18 cellular contexts compared by ENCODE assay signal in genomic region chr21:26047279-26047967, GRCh38.
A peak's percentile ranks its signal among the peaks of the same experiment; 100 is the strongest.
DNase-seq lines count a peak whose midpoint lies in the region; ATAC-seq and TF ChIP-seq lines count a peak whose summit lies in the region.
"Had no signal": no experiment of that assay in that cellular context is flagged by ENCODE, and none has a peak within 500 bp of the region (broad histone marks: within the 10 kb centered on the region; RNA-seq: fewer than 3 reads in every experiment).

No MANE protein-coding gene starts in this region.

- no peaks in the 10 kb centered on the region for H3K9me3 ChIP-seq in body of pancreas
- H3K9me3 ChIP-seq: MG63 had no signal

- peak overlapping the region in 2 of 4 donors; percentile 1 to 67 for H3K27ac ChIP-seq in body of pancreas

- intact Hi-C loops in body of pancreas (cut with DNase I), result no loop called here

- H3K4me1 ChIP-seq in body of pancreas, result peaks cover 5% of the 10 kb centered on the region

- peak in 1 of 7 experiments; percentile 7 for TF ChIP-seq CTCF in body of pancreas (IDR thresholded peaks at IDR 0.05)

- 43 to 54% methylated on average over 7 of the region's 7 CpGs for WGBS in body of pancreas, 2 donors

- DNase-seq in Caki2 (ENCODE audit: low read depth) (peak; percentile 40), DMS79 treated with DMSO at 0.1 percent for 48 hours (lab: John Stamatoyannopoulos, UW) (peak; percentile 46), body of pancreas (peak; percentile 56 to 74 (median 64)), left lobe of liver (ENCODE audit: low spot score) (no peak), mesenteric fat pad (ENCODE audit: low spot score) (no peak), NCI-H1417 treated with DMSO at 0.1 percent for 48 hours (lab: John Stamatoyannopoulos, UW) (no peak), activated gamma-delta T cell (lab: John Stamatoyannopoulos, UW) (no peak)
- DNase-seq: AML-193, DMS 273 treated with DMSO at 0.1 percent for 48 hours, GF-D8, Kasumi-1, MG63, NCI-H1048, NCI-H1436 treated with DMSO at 0.1 percent for 48 hours, NCI-H2081 treated with DMSO at 0.1 percent for 48 hours, NCI-H2227 treated with DMSO at 0.1 percent for 48 hours, NCI-H510A treated with DMSO at 0.1 percent for 48 hours, NCI-H774 had no signal

- in situ Hi-C loops in Caki2 (cut with HindIII; ENCODE audit: low pct_unique_long_range_greater_than_20kb, low sequenced_read_pairs), result no loop called here

- peaks cover 0 to 3% of the 10 kb centered on the region in 2 donors for H3K36me3 ChIP-seq in body of pancreas (replicated peaks in 1 of 2; ENCODE audit: insufficient read depth in 1 of 2, low read depth in 2 of 2)

- ATAC-seq in body of pancreas (peak; percentile 86), left lobe of liver (peak; percentile 63)

- H3K4me3 ChIP-seq in body of pancreas, result no peak overlapping the region
- H3K4me3 ChIP-seq: MG63 had no signal

- H3K27me3 ChIP-seq in body of pancreas, result no peaks in the 10 kb centered on the region
- H3K27me3 ChIP-seq: MG63 had no signal

- no peak for TF ChIP-seq POLR2A in body of pancreas (IDR thresholded peaks at IDR 0.05)

Comparison
In these comparisons a context has a peak if more than half of its experiments do, and no peak if none do; other contexts are left out.
1. DNase-seq: peak in Caki2 (single experiment), DMS79 treated with DMSO at 0.1 percent for 48 hours (single experiment) and body of pancreas (4 of 4); none in left lobe of liver (single experiment), mesenteric fat pad (single experiment), NCI-H1417 treated with DMSO at 0.1 percent for 48 hours (single experiment) and activated gamma-delta T cell (single experiment).